Comparison of ENCODE assay signal across 1 cellular context in the genomic region with DNA sequence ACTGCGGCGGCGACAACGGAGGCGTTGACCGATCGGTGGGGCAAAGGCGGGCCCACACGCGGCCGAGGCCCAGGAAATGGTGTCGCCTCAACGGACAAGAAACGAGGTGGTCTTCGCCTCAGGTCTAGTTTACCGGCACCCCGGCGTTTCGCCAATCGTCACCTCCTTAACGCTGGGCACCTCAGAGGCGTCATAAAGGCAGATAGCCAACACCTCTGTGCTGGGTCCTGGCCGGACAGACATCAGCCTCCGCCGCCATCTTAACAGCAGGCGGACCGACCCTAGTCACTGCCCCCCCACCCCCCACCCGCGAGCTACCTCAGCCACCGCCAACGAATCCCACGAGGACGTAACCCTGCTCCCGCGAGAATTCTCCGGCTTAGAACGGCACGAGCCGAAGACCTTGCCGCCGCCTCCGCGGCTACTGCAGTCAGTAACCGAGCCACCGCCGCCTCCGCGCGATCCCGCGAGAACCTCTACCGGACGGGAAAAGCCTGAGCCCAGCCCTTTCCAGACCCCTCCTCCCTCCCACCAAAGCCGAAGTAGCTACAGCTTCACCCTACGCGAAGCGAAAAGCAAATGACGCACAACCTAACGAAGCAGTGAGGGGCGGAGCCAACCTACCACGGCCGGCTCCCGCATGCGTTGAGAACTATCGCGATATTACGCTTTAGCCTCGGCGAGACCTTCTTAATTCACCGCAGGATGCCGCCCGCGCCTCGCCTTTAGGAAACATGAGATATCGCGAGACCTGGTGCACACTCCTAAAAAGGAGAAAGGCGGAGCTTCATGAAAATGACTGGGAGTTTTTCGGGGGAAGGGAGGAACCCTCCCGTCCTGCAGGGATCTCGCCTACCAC.
TF ChIP-seq lines count a peak whose summit lies in the region.

No MANE protein-coding gene starts in this region.

TF ChIP-seq in A549, 52 proteins besides CTCF, POLR2A, EP300 and RAD21 (continued from another document):
- TF ChIP-seq BHLHE40 (IDR thresholded peaks at IDR 0.05; ENCODE audit: low read depth, low read length) (peak; percentile 13; the same call in 1 of the 2 replicates), ZNF302 (CRISPR knock-in tag; IDR thresholded peaks at IDR 0.05) (no peak), CBX8 (IDR thresholded peaks at IDR 0.05) (no peak), KDM5A (IDR thresholded peaks at IDR 0.05) (no peak), PHF8 (IDR thresholded peaks at IDR 0.05; ENCODE audit: borderline replicate concordance, low read depth) (peak; percentile 73), HOXB5 (CRISPR knock-in tag; IDR thresholded peaks at IDR 0.05) (no peak), RARB (CRISPR knock-in tag; IDR thresholded peaks at IDR 0.05) (no peak), TP53 (CRISPR knock-in tag; IDR thresholded peaks at IDR 0.05) (no peak), EHMT2 (IDR thresholded peaks at IDR 0.05; ENCODE audit: low read depth) (no peak), GATA3 (IDR thresholded peaks at IDR 0.05; ENCODE audit: borderline replicate concordance) (peak; percentile 76), ZFP36 (IDR thresholded peaks at IDR 0.05; ENCODE audit: borderline replicate concordance, partially characterized antibody) (no peak), JUNB (IDR thresholded peaks at IDR 0.05) (no peak), MAZ (IDR thresholded peaks at IDR 0.05; ENCODE audit: borderline replicate concordance, low read depth, low read length) (no peak), ZC3H11A (IDR thresholded peaks at IDR 0.05) (no peak), HOXA7 (CRISPR knock-in tag; IDR thresholded peaks at IDR 0.05) (no peak), CHD2 (IDR thresholded peaks at IDR 0.05; ENCODE audit: low read length, partially characterized antibody) (peak; percentile 91), KDM1A (IDR thresholded peaks at IDR 0.05; ENCODE audit: low read depth) (no peak), FOXS1 (CRISPR knock-in tag; IDR thresholded peaks at IDR 0.05) (no peak), NR3C1 (IDR thresholded peaks at IDR 0.05) (no peak)
- TF ChIP-seq, protein P1, sequence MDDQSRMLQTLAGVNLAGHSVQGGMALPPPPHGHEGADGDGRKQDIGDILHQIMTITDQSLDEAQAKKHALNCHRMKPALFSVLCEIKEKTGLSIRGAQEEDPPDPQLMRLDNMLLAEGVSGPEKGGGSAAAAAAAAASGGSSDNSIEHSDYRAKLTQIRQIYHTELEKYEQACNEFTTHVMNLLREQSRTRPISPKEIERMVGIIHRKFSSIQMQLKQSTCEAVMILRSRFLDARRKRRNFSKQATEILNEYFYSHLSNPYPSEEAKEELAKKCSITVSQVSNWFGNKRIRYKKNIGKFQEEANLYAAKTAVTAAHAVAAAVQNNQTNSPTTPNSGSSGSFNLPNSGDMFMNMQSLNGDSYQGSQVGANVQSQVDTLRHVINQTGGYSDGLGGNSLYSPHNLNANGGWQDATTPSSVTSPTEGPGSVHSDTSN (IDR thresholded peaks at IDR 0.05), result no peak; the same call in 1 of the 2 replicates
- TF ChIP-seq, protein P2, sequence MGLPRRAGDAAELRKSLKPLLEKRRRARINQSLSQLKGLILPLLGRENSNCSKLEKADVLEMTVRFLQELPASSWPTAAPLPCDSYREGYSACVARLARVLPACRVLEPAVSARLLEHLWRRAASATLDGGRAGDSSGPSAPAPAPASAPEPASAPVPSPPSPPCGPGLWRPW (IDR thresholded peaks at IDR 0.05), result no peak
